8 cellular contexts compared by ENCODE assay signal in genomic region chr15:88649286-88649733, GRCh38. TPM values are rescaled to one million over a fixed set of nuclear protein-coding genes. Genes with fewer than 3 reads are reported as not detected.
DNase-seq lines count a peak whose midpoint lies in the region; ATAC-seq, FAIRE-seq and TF ChIP-seq lines count a peak whose summit lies in the region.

No MANE protein-coding gene starts in this region.

- POLR2A ChIA-PET in endothelial cell of umbilical vein (lab: Charles Lee): interaction anchor here (0.6 to 1.8 kb wide), 2 partner anchors 11 to 394 kb away, joined by 4 to 7 read pairs; partner anchors contain the start of gene ISG20

- H3K9ac ChIP-seq in endothelial cell of umbilical vein (replicated peaks; ENCODE audit: extremely low read depth, insufficient read depth, low read length): peak overlapping the region; percentile 91

- H3K4me2 ChIP-seq in endothelial cell of umbilical vein (ENCODE audit: insufficient read depth, low read length): peak overlapping the region; percentile 65

- peaks cover 52 to 62% of the 10 kb centered on the region in 2 donors for H3K4me1 Mint-ChIP-seq in natural killer cell

- H3K4me1 ChIP-seq in endothelial cell of umbilical vein (ENCODE audit: control insufficient read depth, extremely low read depth, insufficient read depth, low read length): peaks cover 35% of the 10 kb centered on the region
- H3K4me1 ChIP-seq in suprapubic skin: peaks cover 28% of the 10 kb centered on the region

- CTCF ChIA-PET in endothelial cell of umbilical vein (lab: Charles Lee): interaction anchor here (0.7 to 1.8 kb wide), 4 partner anchors 11 to 185 kb away, joined by 3 to 12 read pairs (median 8); partner anchors contain the start of gene ISG20

- TF ChIP-seq EP300 in suprapubic skin (IDR thresholded peaks at IDR 0.05): no peak

- H3K36me3 ChIP-seq in endothelial cell of umbilical vein (ENCODE audit: control insufficient read depth in 2 of 2, extremely low read depth in 1 of 2, insufficient read depth in 2 of 2, low read length in 2 of 2) (no peaks in the 10 kb centered on the region), suprapubic skin (no peaks in the 10 kb centered on the region)

- BruUV-seq in endothelial cell of umbilical vein (replicated peaks; lab: Mats Ljungman, UMichigan): no TSS peak

- FAIRE-seq in endothelial cell of umbilical vein (lab: Jason Lieb, UNC): peak; percentile 99

- no peaks in the 10 kb centered on the region for H3K79me2 ChIP-seq in endothelial cell of umbilical vein (ENCODE audit: control insufficient read depth, insufficient read depth, low read length)

- no peaks in the 10 kb centered on the region for H3K9me3 Mint-ChIP-seq in natural killer cell

- H3K4me3 ChIP-seq in endothelial cell of umbilical vein (replicated peaks in 1 of 3; ENCODE audit: insufficient read depth in 1 of 3, low read depth in 1 of 3, low read length in 3 of 3) (no peak overlapping the region), suprapubic skin (no peak overlapping the region)

- no peaks in the 10 kb centered on the region for H3K9me3 ChIP-seq in endothelial cell of umbilical vein (replicated peaks; ENCODE audit: control insufficient read depth, insufficient read depth, low read length)
- H3K9me3 ChIP-seq in suprapubic skin: no peaks in the 10 kb centered on the region

- no peak overlapping the region for H2AFZ ChIP-seq in endothelial cell of umbilical vein (ENCODE audit: low read depth, low read length)

- peak; percentile 63 for DNase-seq in activated CD8-positive, alpha-beta memory T cell treated with anti-CD3 and anti-CD28 coated beads, Interleukin-2, amount 50 U/mL, for 24 hours (ENCODE audit: extremely low read depth)
- peak; percentile 95 for DNase-seq in endothelial cell of umbilical vein (ENCODE audit: low read depth, low spot score)
- DNase-seq in natural killer cell: peak; percentile 67
- DNase-seq in suprapubic skin (ENCODE audit: low spot score in 2 of 2): peak; percentile 60 to 74
- DNase-seq in NCI-H1436 (lab: John Stamatoyannopoulos, UW): no peak
- DNase-seq in SIG-M5 treated with dmso at 0.1 percent for 504 hours (lab: John Stamatoyannopoulos, UW; ENCODE audit: unreplicated experiment): no peak

- ATAC-seq in GM19043 (IDR thresholded peaks at IDR 0.05; ENCODE audit: low read depth, unreplicated experiment): peak; percentile 45
- peak; percentile 64 for ATAC-seq in HG03460 (IDR thresholded peaks at IDR 0.05; ENCODE audit: unreplicated experiment)
- ATAC-seq in natural killer cell: peak; percentile 80 to 93 (median 91)

- no peak for TF ChIP-seq POLR2A in endothelial cell of umbilical vein (IDR thresholded peaks at IDR 0.05; ENCODE audit: low read depth, low read length)
- no peak for TF ChIP-seq POLR2A in suprapubic skin (IDR thresholded peaks at IDR 0.05)

- dilution Hi-C loops in endothelial cell of umbilical vein (cut with MboI; ENCODE audit: extremely low pct_ligation_motif_present, low sequenced_read_pairs): no loop called here

- H3K27ac ChIP-seq in endothelial cell of umbilical vein (ENCODE audit: insufficient read depth, low read depth, low read length) (peak overlapping the region; percentile 99), suprapubic skin (peak overlapping the region; percentile 39)

- H3K36me3 Mint-ChIP-seq in natural killer cell: peaks cover 6% of the 10 kb centered on the region

- H3K27ac Mint-ChIP-seq in natural killer cell: peak overlapping the region; percentile 87 to 95

- H4K20me1 ChIP-seq in endothelial cell of umbilical vein (replicated peaks; ENCODE audit: control insufficient read depth, extremely low read depth, insufficient read depth, low read length): no peaks in the 10 kb centered on the region

- H3K9me1 ChIP-seq in endothelial cell of umbilical vein (replicated peaks; ENCODE audit: control insufficient read depth, extremely low read depth, insufficient read depth, low read length): no peaks in the 10 kb centered on the region

- H3K27me3 Mint-ChIP-seq in natural killer cell (ENCODE audit: low read depth in 2 of 2): no peaks in the 10 kb centered on the region

- no peak for TF ChIP-seq CTCF in endothelial cell of umbilical vein (IDR thresholded peaks at IDR 0.05; ENCODE audit: extremely low read depth in 1 of 2, insufficient read depth in 1 of 2, low read depth in 1 of 2, low read length in 2 of 2)
- TF ChIP-seq CTCF in natural killer cell (IDR thresholded peaks at IDR 0.05): no peak
- no peak for TF ChIP-seq CTCF in suprapubic skin (IDR thresholded peaks at IDR 0.05)

- H3K4me3 Mint-ChIP-seq in natural killer cell: peak overlapping the region; percentile 21

- intact Hi-C loops in endothelial cell of umbilical vein (cut with micrococcal nuclease): loop anchor here (1.0 to 5.0 kb wide), 6 partner anchors 11 to 439 kb away; partner anchors contain the start of genes ABHD2, AEN, HAPLN3 and MRPL46
- intact Hi-C loops in natural killer cell (cut with micrococcal nuclease): no loop called here

- WGBS in suprapubic skin: 50% methylated on average over 12 of the region's 12 CpGs

- H3K27me3 ChIP-seq in endothelial cell of umbilical vein (ENCODE audit: control insufficient read depth in 2 of 2, insufficient read depth in 2 of 2, low read length in 2 of 2): no peaks in the 10 kb centered on the region
- no peaks in the 10 kb centered on the region for H3K27me3 ChIP-seq in suprapubic skin

TF ChIP-seq in endothelial cell of umbilical vein, 7 proteins besides CTCF, POLR2A, EP300 and RAD21:
- peak; percentile 46 for TF ChIP-seq MAX (IDR thresholded peaks at IDR 0.05; ENCODE audit: insufficient read depth, insufficient read length)
- peak; percentile 11 for TF ChIP-seq MYC (IDR thresholded peaks at IDR 0.05; ENCODE audit: low read depth, low read length)
- TF ChIP-seq GATA2 (IDR thresholded peaks at IDR 0.05; ENCODE audit: insufficient read depth, insufficient read length, low read depth, low read length): no peak
- TF ChIP-seq EZH2 (IDR thresholded peaks at IDR 0.05; ENCODE audit: borderline replicate concordance, low read depth, low read length, severe bottlenecking): no peak
- peak; percentile 96 for TF ChIP-seq JUN (IDR thresholded peaks at IDR 0.05; ENCODE audit: borderline replicate concordance, insufficient read depth, insufficient read length, low read depth)
- peak; percentile 77 for TF ChIP-seq POLR2AphosphoS5 (IDR thresholded peaks at IDR 0.05; ENCODE audit: insufficient read depth, low read depth, low read length)
- TF ChIP-seq FOS (IDR thresholded peaks at IDR 0.05; ENCODE audit: borderline replicate concordance, insufficient read depth, low read length): peak; percentile 97

RNA-seq across cellular contexts. Expression of gene ISG20, which starts 10.5 kb away (rescaled TPM):
- 5.4 and 6.4 TPM in 2 replicates for total RNA-seq in endothelial cell of umbilical vein
- polyA plus RNA-seq in endothelial cell of umbilical vein: 7.5 and 9.0 TPM in 2 replicates
- 5.5 and 6.0 TPM in 2 replicates for polyA plus RNA-seq in endothelial cell of umbilical vein (2011; cell fraction: cytosol; rRNA removed)
- polyA plus RNA-seq in endothelial cell of umbilical vein (2011; cell fraction: nucleus; rRNA removed): 5.0 and 5.1 TPM in 2 replicates
- polyA plus RNA-seq in endothelial cell of umbilical vein (2012): 8.6 and 9.9 TPM in 2 replicates
- 4.7 and 6.4 TPM in 2 replicates for polyA minus RNA-seq in endothelial cell of umbilical vein
- polyA minus RNA-seq in endothelial cell of umbilical vein (2011; cell fraction: cytosol; rRNA and poly(A)+ RNA removed): 2.7 TPM
- 11.3 and 15.8 TPM in 2 replicates for polyA minus RNA-seq in endothelial cell of umbilical vein (2011; cell fraction: nucleus; rRNA and poly(A)+ RNA removed)
- total RNA-seq in natural killer cell: 100 to 1,000 TPM in 2 of 3 donors, 10 to 100 TPM in 1; 80.6 to 137 (median 116) TPM
- 10 to 100 TPM in 3 of 4 donors, 1 to 10 TPM in 1; 6.1 to 15.1 (median 12.9) TPM for total RNA-seq in suprapubic skin

RNA-seq across cellular contexts. Expression of gene AEN, which starts 28.2 kb away (rescaled TPM):
- total RNA-seq in endothelial cell of umbilical vein (35.6 and 38.3 TPM in 2 replicates), natural killer cell (10 to 100 TPM; 19.9 to 26.9 (median 20.9) TPM), suprapubic skin (10 to 100 TPM in 2 of 4 donors, 1 to 10 TPM in 2; 9.3 to 29.3 (median 17.3) TPM)
- 31.6 and 34.2 TPM in 2 replicates for polyA plus RNA-seq in endothelial cell of umbilical vein
- polyA plus RNA-seq in endothelial cell of umbilical vein (2011; cell fraction: cytosol; rRNA removed): 30.4 and 33.1 TPM in 2 replicates
- 71.6 and 79.4 TPM in 2 replicates for polyA plus RNA-seq in endothelial cell of umbilical vein (2011; cell fraction: nucleus; rRNA removed)
- 24.7 and 28.5 TPM in 2 replicates for polyA plus RNA-seq in endothelial cell of umbilical vein (2012)
- polyA minus RNA-seq in endothelial cell of umbilical vein: 40.9 and 53.8 TPM in 2 replicates
- 33.0 TPM for polyA minus RNA-seq in endothelial cell of umbilical vein (2011; cell fraction: cytosol; rRNA and poly(A)+ RNA removed)
- polyA minus RNA-seq in endothelial cell of umbilical vein (2011; cell fraction: nucleus; rRNA and poly(A)+ RNA removed): 51.5 and 84.7 TPM in 2 replicates

Comparison
In these comparisons a context has a peak if more than half of its experiments do, and no peak if none do; other contexts are left out.
1. DNase-seq: peak in activated CD8-positive, alpha-beta memory T cell treated with anti-CD3 and anti-CD28 coated beads, Interleukin-2, amount 50 U/mL, for 24 hours (single experiment), endothelial cell of umbilical vein (single experiment), natural killer cell (single experiment) and suprapubic skin (2 of 2); none in NCI-H1436 (single experiment) and SIG-M5 treated with dmso at 0.1 percent for 504 hours (single experiment).
2. RNA of gene ISG20, which starts 10.5 kb away (total RNA-seq): 80.6 to 137 TPM in natural killer cell; 6.1 to 15.1 TPM in suprapubic skin and 5.4 to 6.4 TPM in endothelial cell of umbilical vein; every median in the first group is over 4 times any median in the second.
3. Peak in every context shown above with its lines, with median percentiles within 50 percentile points of each other: ATAC-seq.